Comparison of ENCODE assay signal across 23 cellular contexts in genomic region chr7:25834050-25834449, GRCh38.
"Had no signal": no experiment of that assay in that cellular context is flagged by ENCODE, and none has a peak within 500 bp of the region (broad histone marks: within the 10 kb centered on the region; RNA-seq: fewer than 3 reads in every experiment).

No MANE protein-coding gene starts in this region.

- FAIRE-seq: RCC 7860 had no signal

- H3K4me3 ChIP-seq: ascending aorta had no signal

- ATAC-seq: activated CD8-positive, alpha-beta memory T cell treated with anti-CD3 and anti-CD28 coated beads, Interleukin-2, amount 10 ng/mL, durations not matched to agents 7 days and 5 days; activated naive CD4-positive, alpha-beta T cell treated with anti-CD3 and anti-CD28 coated beads, Interleukin-2, amount 50 U/mL, for 72 hours; activated naive CD8-positive, alpha-beta T cell treated with anti-CD3 and anti-CD28 coated beads, Interleukin-2, amount 50 U/mL, for 24 hours; PC-3 had no signal

- H3K9ac ChIP-seq: KMS-11 had no signal

- H3K27me3 ChIP-seq: ascending aorta had no signal

- H3K36me3 ChIP-seq: ascending aorta had no signal

- DNase-seq: activated B cell treated with CpG ODN at 0.5 μM for 24 hours; activated CD4-positive, alpha-beta T cell treated with anti-CD3 and anti-CD28 coated beads for 1 hour; activated CD4-positive, alpha-beta T cell treated with anti-CD3 and anti-CD28 coated beads, Interleukin-2, amount 10 ng/mL, durations not matched to agents 24 days and 14 days; activated CD4-positive, alpha-beta T cell treated with anti-CD3 and anti-CD28 coated beads, Interleukin-2, amount 50 U/mL, for 48 hours; activated CD8-positive, alpha-beta memory T cell treated with anti-CD3 and anti-CD28 coated beads, Interleukin-2, amount 10 ng/mL, durations not matched to agents 7 days and 5 days; activated effector memory CD4-positive, alpha-beta T cell treated with anti-CD3 and anti-CD28 coated beads, Interleukin-2, amount 50 U/mL, for 16 hours; activated naive CD4-positive, alpha-beta T cell treated with Interleukin-2 at 50 U/mL for 16 hours; activated naive CD8-positive, alpha-beta T cell treated with anti-CD3 and anti-CD28 coated beads, Interleukin-2, amount 50 U/mL, for 24 hours; activated T-cell treated with anti-CD3 and anti-CD28 coated beads, Interleukin-2, amount 50 U/mL, for 24 hours; amniotic stem cell; NCI-H1092 treated with DMSO at 0.1 percent for 48 hours; NCI-H1436; NCI-H1694 treated with DMSO at 0.1 percent for 48 hours; NCI-H2029 treated with DMSO at 0.1 percent for 48 hours; NCI-H345; NCI-H510A; NCI-H69; PC-3; SHP77 treated with DMSO at 0.1 percent for 48 hours had no signal

- H3K4me2 ChIP-seq: KMS-11 had no signal

- H3K9me3 ChIP-seq: ascending aorta had no signal

- H3K27ac ChIP-seq: ascending aorta, KMS-11 had no signal
